In genomic region chr19:34734601-34735103, GRCh38 we compare ENCODE assay signal across 8 cellular contexts. TPM values are rescaled to one million over a fixed set of nuclear protein-coding genes. Genes with fewer than 3 reads are reported as not detected.
DNase-seq lines count a peak whose midpoint lies in the region; ATAC-seq and TF ChIP-seq lines count a peak whose summit lies in the region.

No MANE protein-coding gene starts in this region.

- H3K4me3 Mint-ChIP-seq in stimulated activated naive CD8-positive, alpha-beta T cell treated with anti-CD3 and anti-CD28 coated beads, Interleukin-15, Interleukin-2, amounts not matched to agents 100 ng/mL and 50 ng/mL, for 24 hours = peak overlapping the region; percentile 90
- H3K4me3 Mint-ChIP-seq in memory B cell = peak overlapping the region; percentile 97

- H3K27me3 Mint-ChIP-seq in stimulated activated naive CD8-positive, alpha-beta T cell treated with anti-CD3 and anti-CD28 coated beads, Interleukin-15, Interleukin-2, amounts not matched to agents 100 ng/mL and 50 ng/mL, for 24 hours = no peaks in the 10 kb centered on the region
- no peaks in the 10 kb centered on the region for H3K27me3 Mint-ChIP-seq in memory B cell

- peaks cover 22% of the 10 kb centered on the region for H3K4me1 Mint-ChIP-seq in stimulated activated naive CD8-positive, alpha-beta T cell treated with anti-CD3 and anti-CD28 coated beads, Interleukin-15, Interleukin-2, amounts not matched to agents 100 ng/mL and 50 ng/mL, for 24 hours (ENCODE audit: low read depth)
- peaks cover 16% of the 10 kb centered on the region for H3K4me1 Mint-ChIP-seq in memory B cell

- peaks cover 0 to 6% of the 10 kb centered on the region in 2 donors for H3K4me1 ChIP-seq in aorta (ENCODE audit: control insufficient read depth in 1 of 2, insufficient read depth in 2 of 2, low read length in 2 of 2)

- H3K9me3 ChIP-seq in aorta (ENCODE audit: control insufficient read depth, low read length) = peaks cover 10% of the 10 kb centered on the region

- peaks cover 22% of the 10 kb centered on the region for H3K9me3 Mint-ChIP-seq in stimulated activated naive CD8-positive, alpha-beta T cell treated with anti-CD3 and anti-CD28 coated beads, Interleukin-15, Interleukin-2, amounts not matched to agents 100 ng/mL and 50 ng/mL, for 24 hours
- peaks cover 11% of the 10 kb centered on the region for H3K9me3 Mint-ChIP-seq in memory B cell

- peaks cover 8 to 10% of the 10 kb centered on the region in 2 donors for H3K36me3 ChIP-seq in aorta (ENCODE audit: control insufficient read depth in 1 of 2, insufficient read depth in 2 of 2, low read length in 1 of 2)

- H3K4me3 ChIP-seq in astrocyte of the spinal cord (ENCODE audit: low read depth, low read length) = peak overlapping the region; percentile 60
- H3K4me3 ChIP-seq in aorta (ENCODE audit: low read length in 2 of 2) = peak overlapping the region; percentile 85 to 95

- H3K36me3 Mint-ChIP-seq in stimulated activated naive CD8-positive, alpha-beta T cell treated with anti-CD3 and anti-CD28 coated beads, Interleukin-15, Interleukin-2, amounts not matched to agents 100 ng/mL and 50 ng/mL, for 24 hours (ENCODE audit: low read depth) = peaks cover 49% of the 10 kb centered on the region
- H3K36me3 Mint-ChIP-seq in memory B cell = peaks cover 25% of the 10 kb centered on the region

- peak overlapping the region; percentile 95 to 98 for H3K27ac ChIP-seq in aorta (ENCODE audit: low read depth in 1 of 2, low read length in 2 of 2)

- no peak for TF ChIP-seq CTCF in astrocyte of the spinal cord (IDR thresholded peaks at IDR 0.05; ENCODE audit: low read depth, low read length)

- intact Hi-C loops in aorta (cut with DNase I) = loop anchor here (5.0 kb wide), 2 partner anchors 38 to 57 kb away; partner anchors contain the start of genes ZNF599 (in 2 of the 2), SCGB2B2 (in 1 of the 2) and ZNF302 (in 1 of the 2)

- peak overlapping the region; percentile 91 for H3K27ac Mint-ChIP-seq in stimulated activated naive CD8-positive, alpha-beta T cell treated with anti-CD3 and anti-CD28 coated beads, Interleukin-15, Interleukin-2, amounts not matched to agents 100 ng/mL and 50 ng/mL, for 24 hours
- H3K27ac Mint-ChIP-seq in memory B cell = peak overlapping the region; percentile 93

- H3K27me3 ChIP-seq in aorta (ENCODE audit: control insufficient read depth in 1 of 2, insufficient read depth in 2 of 2, low read length in 1 of 2) = no peaks in the 10 kb centered on the region

- in situ Hi-C loops in astrocyte of the spinal cord (cut with HindIII; ENCODE audit: low sequenced_read_pairs) = no loop called here

- WGBS in aorta, 2 donors = 17 to 19% methylated on average over 11 of the region's 11 CpGs

- no peak for DNase-seq in stimulated activated naive CD8-positive, alpha-beta T cell treated with anti-CD3 and anti-CD28 coated beads, Interleukin-15, Interleukin-2, amounts not matched to agents 100 U/mL and 50 U/mL, for 24 hours
- no peak for DNase-seq in astrocyte of the spinal cord (ENCODE audit: low read depth, low spot score)
- DNase-seq in memory B cell (ENCODE audit: low spot score in 2 of 2) = no peak
- no peak for DNase-seq in aorta
- no peak for DNase-seq in A172 (ENCODE audit: low spot score)

- ATAC-seq in stimulated activated naive CD8-positive, alpha-beta T cell treated with anti-CD3 and anti-CD28 coated beads, Interleukin-15, Interleukin-2, amounts not matched to agents 100 U/mL and 50 U/mL, for 24 hours = no peak
- ATAC-seq in memory B cell (ENCODE audit: low read depth) (no peak), aorta (ENCODE audit: low FRiP score) (no peak), GM18858 (IDR thresholded peaks at IDR 0.05; ENCODE audit: unreplicated experiment) (no peak), HG03354 (IDR thresholded peaks at IDR 0.05; ENCODE audit: poor library complexity, severe bottlenecking, unreplicated experiment) (no peak)

RNA-seq across cellular contexts. Expression of gene ZNF181, which starts 0.6 kb away (rescaled TPM):
- total RNA-seq in aorta = 10 to 100 TPM; 10.7 to 12.7 TPM
- polyA plus RNA-seq in aorta = 10 to 100 TPM in 1 of 2 donors, 1 to 10 TPM in 1; 3.5 to 19.9 TPM
- 0.05 TPM in 1 of 2 replicates, not detected in the other for total RNA-seq in A172 (2014; rRNA removed; shearing (Covaris generic))

RNA-seq across cellular contexts. Expression of gene ZNF599, which starts 38.4 kb away (rescaled TPM):
- 1 to 10 TPM; 4.4 to 7.8 TPM for total RNA-seq in aorta
- polyA plus RNA-seq in aorta = 1 to 10 TPM; 2.3 to 7.9 TPM
- 6.6 and 10.0 TPM in 2 replicates for total RNA-seq in A172 (2014; rRNA removed; shearing (Covaris generic))

RNA-seq across cellular contexts. Expression of gene ZNF302, which starts 57.2 kb away (rescaled TPM):
- 10 to 100 TPM; 20.5 to 37.3 TPM for total RNA-seq in aorta
- polyA plus RNA-seq in aorta = 10 to 100 TPM; 20.0 to 23.8 TPM
- total RNA-seq in A172 (2014; rRNA removed; shearing (Covaris generic)) = 0.77 and 2.5 TPM in 2 replicates

RNA-seq across cellular contexts. Expression of gene SCGB2B2, which starts 57.7 kb away (rescaled TPM):
- total RNA-seq in aorta = 1 to 10 TPM in 1 of 2 donors, under 1 TPM in 1; 0.75 to 2.2 TPM
- polyA plus RNA-seq in aorta = not detected
- not detected in 2 replicates for total RNA-seq in A172 (2014; rRNA removed; shearing (Covaris generic))

Comparison
In these comparisons a context has a peak if more than half of its experiments do, and no peak if none do; other contexts are left out.
1. RNA of gene ZNF181, which starts 0.6 kb away (total RNA-seq): 10.7 to 12.7 TPM in aorta; 0.05 TPM in A172; every median in the first group is over 10 times any median in the second.